ENCODE assay signal across 17 cellular contexts in the genomic region with DNA sequence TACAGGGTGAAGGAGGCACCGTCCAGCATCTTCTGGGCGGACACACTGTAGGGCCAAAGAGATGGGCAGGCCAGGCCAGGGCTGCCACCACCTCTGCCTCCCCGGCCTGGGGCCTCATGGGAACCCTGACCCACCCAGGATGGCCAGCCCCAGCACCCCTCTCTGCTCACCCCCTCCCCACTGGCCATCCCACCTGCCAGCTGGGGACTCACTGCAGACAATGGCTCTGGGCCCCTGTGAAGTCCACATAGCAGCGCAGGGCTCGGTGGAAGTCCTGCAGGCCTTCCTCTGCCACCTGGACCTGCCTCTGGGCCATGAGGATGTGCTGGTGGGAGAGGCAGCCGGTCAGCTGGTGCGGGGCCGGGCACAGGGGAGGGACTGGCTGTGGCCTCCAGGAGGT. TPM values are rescaled to one million over a fixed set of nuclear protein-coding genes. Genes with fewer than 3 reads are reported as not detected.
DNase-seq lines count a peak whose midpoint lies in the region; ATAC-seq, FAIRE-seq and TF ChIP-seq lines count a peak whose summit lies in the region.
"Had no signal": no experiment of that assay in that cellular context is flagged by ENCODE, and none has a peak within 500 bp of the region (broad histone marks: within the 10 kb centered on the region; RNA-seq: fewer than 3 reads in every experiment).

No MANE protein-coding gene starts in this region.

- H3K27me3 Mint-ChIP-seq in neural crest cell (ENCODE audit: low read depth) = peaks cover 2% of the 10 kb centered on the region
- H3K27me3 Mint-ChIP-seq: CD4-positive, CD25-positive, alpha-beta regulatory T cell had no signal

- no peak overlapping the region for H3K4ac ChIP-seq in mesenchymal stem cell (ENCODE audit: low read depth in 1 of 2, low read length in 2 of 2)

- H4K20me1 ChIP-seq in HepG2 (ENCODE audit: insufficient read depth, low read length) = no peaks in the 10 kb centered on the region

- H3K4me3 ChIP-seq in HepG2 (replicated peaks in 1 of 3; ENCODE audit: insufficient read depth in 1 of 3, low read depth in 2 of 3, low read length in 3 of 3) (no peak overlapping the region), right lobe of liver (no peak overlapping the region), H7 (ENCODE audit: insufficient read depth, low read depth, low read length) (no peak overlapping the region), coronary artery (no peak overlapping the region), mesenchymal stem cell (ENCODE audit: insufficient read depth in 1 of 2, low read depth in 1 of 2, low read length in 2 of 2) (no peak overlapping the region)
- H3K4me3 ChIP-seq: BLaER1, GM12878 had no signal

- H3K27ac ChIP-seq in HepG2 (ENCODE audit: extremely low read length, insufficient read depth, low read length) (no peak overlapping the region), right lobe of liver (no peak overlapping the region), coronary artery (no peak overlapping the region), mesenchymal stem cell (ENCODE audit: low read length, poor library complexity, severe bottlenecking) (no peak overlapping the region)
- H3K27ac ChIP-seq: BLaER1 had no signal

- H3K27me3 ChIP-seq in HepG2 (ENCODE audit: control insufficient read depth in 1 of 2, insufficient read depth in 2 of 2, low read length in 2 of 2) (no peaks in the 10 kb centered on the region; a peak in 1 of 5 replicates), right lobe of liver (no peaks in the 10 kb centered on the region), H7 (ENCODE audit: control insufficient read depth, insufficient read depth, low read length) (no peaks in the 10 kb centered on the region), mesenchymal stem cell (ENCODE audit: control insufficient read depth in 1 of 2, insufficient read depth in 1 of 2, low read length in 2 of 2) (no peaks in the 10 kb centered on the region)
- H3K27me3 ChIP-seq: BLaER1 had no signal

- H3K36me3 ChIP-seq in HepG2 (replicated peaks in 1 of 2; ENCODE audit: control insufficient read depth in 1 of 2, insufficient read depth in 2 of 2, low read length in 2 of 2) = peaks cover 40 to 47% of the 10 kb centered on the region in 2 experiments
- H3K36me3 ChIP-seq in right lobe of liver = peaks cover 0 to 7% (median 0%) of the 10 kb centered on the region in 4 donors
- peaks cover 4% of the 10 kb centered on the region for H3K36me3 ChIP-seq in H7 (replicated peaks; ENCODE audit: control insufficient read depth, insufficient read depth, low read length)
- peaks cover 15 to 61% of the 10 kb centered on the region in 2 experiments for H3K36me3 ChIP-seq in mesenchymal stem cell (ENCODE audit: control insufficient read depth in 1 of 2, insufficient read depth in 2 of 2, low read depth in 1 of 2, low read length in 2 of 2)

- H3K4me1 ChIP-seq in HepG2 (ENCODE audit: insufficient read depth, low read length) = peaks cover 26% of the 10 kb centered on the region
- peaks cover 0 to 8% (median 4%) of the 10 kb centered on the region in 4 donors for H3K4me1 ChIP-seq in right lobe of liver
- H3K4me1 ChIP-seq in mesenchymal stem cell (ENCODE audit: control insufficient read depth, insufficient read depth, low read depth, low read length) = peaks cover 26% of the 10 kb centered on the region

- no peak overlapping the region for H3K27ac Mint-ChIP-seq in neural crest cell (ENCODE audit: unreplicated experiment)
- H3K27ac Mint-ChIP-seq: CD4-positive, CD25-positive, alpha-beta regulatory T cell had no signal

- H3K9me3 ChIP-seq in HepG2 (ENCODE audit: low read length) = no peaks in the 10 kb centered on the region
- no peaks in the 10 kb centered on the region for H3K9me3 ChIP-seq in right lobe of liver
- H3K9me3 ChIP-seq in mesenchymal stem cell (ENCODE audit: control insufficient read depth, low read length) = no peaks in the 10 kb centered on the region
- H3K9me3 ChIP-seq: BLaER1 had no signal

- no peak for TF ChIP-seq RAD21 in HepG2 (CRISPR knock-in tag; IDR thresholded peaks at IDR 0.05)

- no peak overlapping the region for H2BK15ac ChIP-seq in mesenchymal stem cell (ENCODE audit: low read depth, poor library complexity, severe bottlenecking)

- no peak overlapping the region for H2AK5ac ChIP-seq in mesenchymal stem cell (ENCODE audit: low read length, severe bottlenecking)

- H2BK5ac ChIP-seq in mesenchymal stem cell (ENCODE audit: low read depth, low read length, poor library complexity, severe bottlenecking) = no peak overlapping the region

- H3K79me2 ChIP-seq in HepG2 (ENCODE audit: insufficient read depth, low read length) = peaks cover 4% of the 10 kb centered on the region

- no peak overlapping the region for H2BK120ac ChIP-seq in mesenchymal stem cell (ENCODE audit: low read depth, low read length)

- H3K36me3 Mint-ChIP-seq in neural crest cell (ENCODE audit: low read depth) = peaks cover 3% of the 10 kb centered on the region
- H3K36me3 Mint-ChIP-seq: CD4-positive, CD25-positive, alpha-beta regulatory T cell had no signal

- intact Hi-C loops in HepG2 (cut with micrococcal nuclease; ENCODE audit: unreplicated experiment) (no loop called here), right lobe of liver (cut with DNase I) (loop anchor here (5.0 to 10.0 kb wide), 2 partner anchors 194 to 196 kb away; no protein-coding TSS in a partner anchor)

- BruUV-seq in HepG2 (replicated peaks; lab: Mats Ljungman, UMichigan) = no TSS peak

- H2BK12ac ChIP-seq in mesenchymal stem cell (ENCODE audit: low read length in 2 of 2) = no peak overlapping the region

- H2AFZ ChIP-seq in HepG2 (ENCODE audit: low read length) (no peak overlapping the region), mesenchymal stem cell (ENCODE audit: low read depth, low read length) (no peak overlapping the region)

- TF ChIP-seq CTCF in HepG2 (CRISPR knock-in tag; IDR thresholded peaks at IDR 0.05) (no peak), right lobe of liver (IDR thresholded peaks at IDR 0.05) (no peak), neural crest cell (conservative IDR thresholded peaks at IDR 0.05) (no peak), coronary artery (IDR thresholded peaks at IDR 0.05) (no peak)

- TF ChIP-seq EP300 in HepG2 (IDR thresholded peaks at IDR 0.05; ENCODE audit: low read depth in 2 of 2, low read length in 2 of 2) = no peak
- TF ChIP-seq EP300 in HepG2 (CRISPR knock-in tag; IDR thresholded peaks at IDR 0.05; ENCODE audit: borderline replicate concordance) = no peak

- H3K14ac ChIP-seq in mesenchymal stem cell (ENCODE audit: low read length in 2 of 2) = no peak overlapping the region

- DNase-seq in HepG2 (ENCODE audit: low spot score) (no peak), right lobe of liver (no peak), H7 (peak; percentile 53), neural crest cell (ENCODE audit: low read depth, low spot score) (no peak), AG20443 (ENCODE audit: low spot score) (no peak), coronary artery (ENCODE audit: low spot score) (no peak), mesenchymal stem cell (no peak)
- DNase-seq: AML-193; CD4-positive, CD25-positive, alpha-beta regulatory T cell; DMS 273 treated with DMSO at 0.1 percent for 48 hours; DMS79 had no signal

- H3K4me3 Mint-ChIP-seq in neural crest cell = peak overlapping the region; percentile 65

- CTCF ChIA-PET in HepG2 (lab: Yijun Ruan, JAX; ENCODE audit: low intra/inter-chr PET ratio, low total read pairs) = no interaction called here

- peaks cover 12% of the 10 kb centered on the region for H3K4me1 Mint-ChIP-seq in neural crest cell

- H3K18ac ChIP-seq in mesenchymal stem cell (ENCODE audit: low read depth in 1 of 2, low read length in 2 of 2) = no peak overlapping the region

- H3K4me2 ChIP-seq in HepG2 (ENCODE audit: low read depth, low read length) (no peak overlapping the region), mesenchymal stem cell (ENCODE audit: low read length, poor library complexity, severe bottlenecking) (no peak overlapping the region)
- H3K4me2 ChIP-seq: BLaER1 had no signal

- in situ Hi-C loops in HepG2 (cut with HindIII; ENCODE audit: extremely low pct_ligation_motif_present, low pct_unique_long_range_greater_than_20kb) = no loop called here

- WGBS in HepG2 (ENCODE audit: low lambda C conversion rate) = 94% methylated on average over 4 of the region's 8 CpGs
- no CpG with 5 or more reads among the region's 8 CpGs for WGBS in right lobe of liver (ENCODE audit: insufficient coverage, low coverage, low lambda C conversion rate, missing lambda C conversion rate)
- WGBS in mesenchymal stem cell = 93% methylated on average over 8 of the region's 8 CpGs

- H3K9me3 Mint-ChIP-seq in neural crest cell = no peaks in the 10 kb centered on the region
- H3K9me3 Mint-ChIP-seq: CD4-positive, CD25-positive, alpha-beta regulatory T cell had no signal

- no peak overlapping the region for H4K8ac ChIP-seq in mesenchymal stem cell (ENCODE audit: low read length)

- 0 out of 4 replicates have a peak, but pooled peaks of 1 of the 2 experiments have one; percentile 24 for TF ChIP-seq POLR2A in HepG2 (IDR thresholded peaks at IDR 0.05; ENCODE audit: insufficient read depth in 1 of 2, low read depth in 2 of 2, low read length in 2 of 2)
- no peak for TF ChIP-seq POLR2A in right lobe of liver (IDR thresholded peaks at IDR 0.05)

- ATAC-seq in HepG2 (no peak), right lobe of liver (no peak)
- ATAC-seq: GM12878, HCT116 had no signal

- POLR2A ChIA-PET in HepG2 (lab: Yijun Ruan, JAX) = no interaction called here

- H3K79me1 ChIP-seq in mesenchymal stem cell (replicated peaks; ENCODE audit: low read length, poor library complexity, severe bottlenecking) = peaks cover 23% of the 10 kb centered on the region

- no peak overlapping the region for H3K23ac ChIP-seq in mesenchymal stem cell (ENCODE audit: low read length in 2 of 2)

- no peak overlapping the region for H3K9ac ChIP-seq in HepG2 (ENCODE audit: insufficient read depth, low read depth, low read length)
- H3K9ac ChIP-seq in mesenchymal stem cell (ENCODE audit: low read length) = no peak overlapping the region
- H3K9ac ChIP-seq: BLaER1 had no signal

- no peak overlapping the region for H4K91ac ChIP-seq in mesenchymal stem cell (ENCODE audit: low read length)

- no peak for FAIRE-seq in HepG2 (lab: Jason Lieb, UNC)
- FAIRE-seq: GM12878, HTR-8/SVneo had no signal

RNA-seq across cellular contexts. Expression of gene C20orf144, which starts 3.6 kb away (rescaled TPM):
- 0.09 and 0.14 TPM in 2 replicates for total RNA-seq in HepG2 (2016; rRNA removed; fragmentation: Illumina TruSeq; extraction: Trizol)
- 0.30 and 0.35 TPM in 2 replicates for total RNA-seq in HepG2 (2016; cell fraction: cytosol; rRNA removed; fragmentation: Illumina TruSeq; extraction: Trizol; ENCODE audit: low read depth)
- total RNA-seq in HepG2 (2016; cell fraction: insoluble cytoplasmic fraction; rRNA removed; fragmentation: Illumina TruSeq; extraction: Trizol) = 0.11 TPM in 1 of 2 replicates, not detected in the other
- 0.37 and 0.38 TPM in 2 replicates for total RNA-seq in HepG2 (2016; cell fraction: membrane; rRNA removed; fragmentation: Illumina TruSeq; extraction: Trizol)
- total RNA-seq in HepG2 (2016; cell fraction: nucleus; rRNA removed; fragmentation: Illumina TruSeq; extraction: Trizol) = 0.31 and 0.37 TPM in 2 replicates
- polyA plus RNA-seq in HepG2 (2011; rRNA removed) = 0.16 TPM in 2 replicates
- polyA plus RNA-seq in HepG2 (2011; cell fraction: cytosol; rRNA removed) = 0.17 and 0.29 TPM in 2 replicates
- polyA plus RNA-seq in HepG2 (2011; cell fraction: nucleus; rRNA removed) = 0.18 and 0.24 TPM in 2 replicates
- polyA plus RNA-seq in HepG2 (2012) = 0.21 and 0.32 TPM in 2 replicates
- polyA plus RNA-seq in HepG2 (2016; cell fraction: cytosol; fragmentation: Illumina TruSeq; extraction: Trizol; ENCODE audit: low read depth) = 0.12 and 0.15 TPM in 2 replicates
- polyA plus RNA-seq in HepG2 (2016; cell fraction: insoluble cytoplasmic fraction; fragmentation: Illumina TruSeq; extraction: Trizol; ENCODE audit: low read depth) = 0.20 and 0.21 TPM in 2 replicates
- polyA plus RNA-seq in HepG2 (2016; cell fraction: membrane; fragmentation: Illumina TruSeq; extraction: Trizol; ENCODE audit: low read depth) = 0.27 and 0.39 TPM in 2 replicates
- polyA plus RNA-seq in HepG2 (2016; cell fraction: nucleus; fragmentation: Illumina TruSeq; extraction: Trizol; ENCODE audit: insufficient read depth, low read depth) = not detected in 2 replicates
- 0.58 TPM in 1 of 2 replicates, not detected in the other for polyA minus RNA-seq in HepG2 (2011; rRNA and poly(A)+ RNA removed; ENCODE audit: low replicate concordance)
- not detected in 2 replicates for polyA minus RNA-seq in HepG2 (2011; cell fraction: cytosol; rRNA and poly(A)+ RNA removed)
- polyA minus RNA-seq in HepG2 (2011; cell fraction: nucleus; rRNA and poly(A)+ RNA removed) = 0.26 TPM in 1 of 2 replicates, not detected in the other
- under 1 TPM in 1 of 6 experiments, not detected in 5; 0.18 TPM for total RNA-seq in right lobe of liver
- total RNA-seq in H7 (2014; rRNA removed; shearing (Covaris generic)) = 0.11 TPM in 1 of 2 replicates, not detected in the other
- 0.44 and 0.82 TPM in 2 replicates for total RNA-seq in neural crest cell
- 0.11 TPM for polyA plus RNA-seq in mesenchymal stem cell (2013, experiment 1 of 2)
- polyA plus RNA-seq in mesenchymal stem cell (2013, experiment 2 of 2) = 0.04 TPM
- total RNA-seq: CD4-positive, CD25-positive, alpha-beta regulatory T cell; H4 had no signal

RNA-seq across cellular contexts. Expression of gene ACTL10, which starts 8.2 kb away (rescaled TPM):
- not detected in 2 replicates for total RNA-seq in HepG2 (2016; rRNA removed; fragmentation: Illumina TruSeq; extraction: Trizol)
- total RNA-seq in HepG2 (2016; cell fraction: cytosol; rRNA removed; fragmentation: Illumina TruSeq; extraction: Trizol; ENCODE audit: low read depth) = not detected in 2 replicates
- not detected in 2 replicates for total RNA-seq in HepG2 (2016; cell fraction: insoluble cytoplasmic fraction; rRNA removed; fragmentation: Illumina TruSeq; extraction: Trizol)
- not detected in 2 replicates for total RNA-seq in HepG2 (2016; cell fraction: membrane; rRNA removed; fragmentation: Illumina TruSeq; extraction: Trizol)
- total RNA-seq in HepG2 (2016; cell fraction: nucleus; rRNA removed; fragmentation: Illumina TruSeq; extraction: Trizol) = not detected in 2 replicates
- not detected in 2 replicates for polyA plus RNA-seq in HepG2 (2011; rRNA removed)
- polyA plus RNA-seq in HepG2 (2011; cell fraction: cytosol; rRNA removed) = not detected in 2 replicates
- not detected in 2 replicates for polyA plus RNA-seq in HepG2 (2011; cell fraction: nucleus; rRNA removed)
- polyA plus RNA-seq in HepG2 (2012) = 0.11 and 0.12 TPM in 2 replicates
- polyA plus RNA-seq in HepG2 (2016; cell fraction: cytosol; fragmentation: Illumina TruSeq; extraction: Trizol; ENCODE audit: low read depth) = not detected in 2 replicates
- polyA plus RNA-seq in HepG2 (2016; cell fraction: insoluble cytoplasmic fraction; fragmentation: Illumina TruSeq; extraction: Trizol; ENCODE audit: low read depth) = not detected in 2 replicates
- polyA plus RNA-seq in HepG2 (2016; cell fraction: membrane; fragmentation: Illumina TruSeq; extraction: Trizol; ENCODE audit: low read depth) = not detected in 2 replicates
- polyA plus RNA-seq in HepG2 (2016; cell fraction: nucleus; fragmentation: Illumina TruSeq; extraction: Trizol; ENCODE audit: insufficient read depth, low read depth) = not detected in 2 replicates
- polyA minus RNA-seq in HepG2 (2011; rRNA and poly(A)+ RNA removed; ENCODE audit: low replicate concordance) = 0.12 and 3.5 TPM in 2 replicates
- polyA minus RNA-seq in HepG2 (2011; cell fraction: cytosol; rRNA and poly(A)+ RNA removed) = not detected in 2 replicates
- polyA minus RNA-seq in HepG2 (2011; cell fraction: nucleus; rRNA and poly(A)+ RNA removed) = not detected in 2 replicates
- 1 to 10 TPM in 1 of 6 experiments, under 1 TPM in 4, not detected in 1; 0.20 to 1.1 (median 0.56) TPM for total RNA-seq in right lobe of liver
- 1.3 and 1.4 TPM in 2 replicates for total RNA-seq in H7 (2014; rRNA removed; shearing (Covaris generic))
- total RNA-seq in neural crest cell = 0.75 TPM in 2 replicates
- polyA plus RNA-seq in mesenchymal stem cell (2013, experiment 1 of 2) = not detected
- polyA plus RNA-seq in mesenchymal stem cell (2013, experiment 2 of 2) = not detected
- total RNA-seq: G401, H4 had no signal

RNA-seq across cellular contexts. Expression of gene NECAB3, which starts 15.7 kb away (rescaled TPM):
- total RNA-seq in HepG2 (2016; rRNA removed; fragmentation: Illumina TruSeq; extraction: Trizol) = 26.4 and 61.5 TPM in 2 replicates
- 43.9 and 46.0 TPM in 2 replicates for total RNA-seq in HepG2 (2016; cell fraction: cytosol; rRNA removed; fragmentation: Illumina TruSeq; extraction: Trizol; ENCODE audit: low read depth)
- total RNA-seq in HepG2 (2016; cell fraction: insoluble cytoplasmic fraction; rRNA removed; fragmentation: Illumina TruSeq; extraction: Trizol) = 23.2 and 62.1 TPM in 2 replicates
- total RNA-seq in HepG2 (2016; cell fraction: membrane; rRNA removed; fragmentation: Illumina TruSeq; extraction: Trizol) = 62.7 and 67.8 TPM in 2 replicates
- total RNA-seq in HepG2 (2016; cell fraction: nucleus; rRNA removed; fragmentation: Illumina TruSeq; extraction: Trizol) = 71.4 and 86.1 TPM in 2 replicates
- polyA plus RNA-seq in HepG2 (2011; rRNA removed) = 65.5 and 81.8 TPM in 2 replicates
- polyA plus RNA-seq in HepG2 (2011; cell fraction: cytosol; rRNA removed) = 30.3 and 70.4 TPM in 2 replicates
- 585 and 688 TPM in 2 replicates for polyA plus RNA-seq in HepG2 (2011; cell fraction: nucleus; rRNA removed)
- 32.0 and 41.2 TPM in 2 replicates for polyA plus RNA-seq in HepG2 (2012)
- polyA plus RNA-seq in HepG2 (2016; cell fraction: cytosol; fragmentation: Illumina TruSeq; extraction: Trizol; ENCODE audit: low read depth) = 18.6 and 21.1 TPM in 2 replicates
- polyA plus RNA-seq in HepG2 (2016; cell fraction: insoluble cytoplasmic fraction; fragmentation: Illumina TruSeq; extraction: Trizol; ENCODE audit: low read depth) = 21.8 and 29.6 TPM in 2 replicates
- 29.2 TPM in 2 replicates for polyA plus RNA-seq in HepG2 (2016; cell fraction: membrane; fragmentation: Illumina TruSeq; extraction: Trizol; ENCODE audit: low read depth)
- 161 and 163 TPM in 2 replicates for polyA plus RNA-seq in HepG2 (2016; cell fraction: nucleus; fragmentation: Illumina TruSeq; extraction: Trizol; ENCODE audit: insufficient read depth, low read depth)
- polyA minus RNA-seq in HepG2 (2011; rRNA and poly(A)+ RNA removed; ENCODE audit: low replicate concordance) = 148 and 154 TPM in 2 replicates
- 27.1 and 33.2 TPM in 2 replicates for polyA minus RNA-seq in HepG2 (2011; cell fraction: cytosol; rRNA and poly(A)+ RNA removed)
- 103 and 112 TPM in 2 replicates for polyA minus RNA-seq in HepG2 (2011; cell fraction: nucleus; rRNA and poly(A)+ RNA removed)
- 10 to 100 TPM; 13.2 to 21.9 (median 19.2) TPM for total RNA-seq in right lobe of liver
- 39.9 and 56.7 TPM in 2 replicates for total RNA-seq in H7 (2014; rRNA removed; shearing (Covaris generic))
- 56.0 and 63.3 TPM in 2 replicates for total RNA-seq in neural crest cell
- polyA plus RNA-seq in mesenchymal stem cell (2013, experiment 1 of 2) = 13.7 TPM
- 12.4 TPM for polyA plus RNA-seq in mesenchymal stem cell (2013, experiment 2 of 2)

RNA-seq across cellular contexts. Expression of gene E2F1, which starts 27.7 kb away (rescaled TPM):
- 25.3 and 39.4 TPM in 2 replicates for total RNA-seq in HepG2 (2016; rRNA removed; fragmentation: Illumina TruSeq; extraction: Trizol)
- total RNA-seq in HepG2 (2016; cell fraction: cytosol; rRNA removed; fragmentation: Illumina TruSeq; extraction: Trizol; ENCODE audit: low read depth) = 23.5 and 26.5 TPM in 2 replicates
- 22.9 and 41.6 TPM in 2 replicates for total RNA-seq in HepG2 (2016; cell fraction: insoluble cytoplasmic fraction; rRNA removed; fragmentation: Illumina TruSeq; extraction: Trizol)
- 49.7 and 51.9 TPM in 2 replicates for total RNA-seq in HepG2 (2016; cell fraction: membrane; rRNA removed; fragmentation: Illumina TruSeq; extraction: Trizol)
- 29.5 and 34.7 TPM in 2 replicates for total RNA-seq in HepG2 (2016; cell fraction: nucleus; rRNA removed; fragmentation: Illumina TruSeq; extraction: Trizol)
- 22.5 and 25.5 TPM in 2 replicates for polyA plus RNA-seq in HepG2 (2011; rRNA removed)
- polyA plus RNA-seq in HepG2 (2011; cell fraction: cytosol; rRNA removed) = 14.5 and 25.4 TPM in 2 replicates
- polyA plus RNA-seq in HepG2 (2011; cell fraction: nucleus; rRNA removed) = 50.7 and 66.4 TPM in 2 replicates
- polyA plus RNA-seq in HepG2 (2012) = 14.4 and 23.5 TPM in 2 replicates
- polyA plus RNA-seq in HepG2 (2016; cell fraction: cytosol; fragmentation: Illumina TruSeq; extraction: Trizol; ENCODE audit: low read depth) = 39.6 and 41.6 TPM in 2 replicates
- polyA plus RNA-seq in HepG2 (2016; cell fraction: insoluble cytoplasmic fraction; fragmentation: Illumina TruSeq; extraction: Trizol; ENCODE audit: low read depth) = 32.3 and 37.3 TPM in 2 replicates
- polyA plus RNA-seq in HepG2 (2016; cell fraction: membrane; fragmentation: Illumina TruSeq; extraction: Trizol; ENCODE audit: low read depth) = 56.5 and 59.4 TPM in 2 replicates
- polyA plus RNA-seq in HepG2 (2016; cell fraction: nucleus; fragmentation: Illumina TruSeq; extraction: Trizol; ENCODE audit: insufficient read depth, low read depth) = 97.6 and 106 TPM in 2 replicates
- 35.0 and 64.5 TPM in 2 replicates for polyA minus RNA-seq in HepG2 (2011; rRNA and poly(A)+ RNA removed; ENCODE audit: low replicate concordance)
- polyA minus RNA-seq in HepG2 (2011; cell fraction: cytosol; rRNA and poly(A)+ RNA removed) = 7.4 and 10.7 TPM in 2 replicates
- 8.0 and 10.6 TPM in 2 replicates for polyA minus RNA-seq in HepG2 (2011; cell fraction: nucleus; rRNA and poly(A)+ RNA removed)
- total RNA-seq in right lobe of liver = 1 to 10 TPM in 2 of 6 experiments, under 1 TPM in 4; 0.24 to 8.8 (median 0.77) TPM
- 51.8 and 57.8 TPM in 2 replicates for total RNA-seq in H7 (2014; rRNA removed; shearing (Covaris generic))
- total RNA-seq in neural crest cell = 84.8 and 94.9 TPM in 2 replicates
- polyA plus RNA-seq in mesenchymal stem cell (2013, experiment 1 of 2) = 2.2 TPM
- polyA plus RNA-seq in mesenchymal stem cell (2013, experiment 2 of 2) = 2.1 TPM
